In the genomic region with DNA sequence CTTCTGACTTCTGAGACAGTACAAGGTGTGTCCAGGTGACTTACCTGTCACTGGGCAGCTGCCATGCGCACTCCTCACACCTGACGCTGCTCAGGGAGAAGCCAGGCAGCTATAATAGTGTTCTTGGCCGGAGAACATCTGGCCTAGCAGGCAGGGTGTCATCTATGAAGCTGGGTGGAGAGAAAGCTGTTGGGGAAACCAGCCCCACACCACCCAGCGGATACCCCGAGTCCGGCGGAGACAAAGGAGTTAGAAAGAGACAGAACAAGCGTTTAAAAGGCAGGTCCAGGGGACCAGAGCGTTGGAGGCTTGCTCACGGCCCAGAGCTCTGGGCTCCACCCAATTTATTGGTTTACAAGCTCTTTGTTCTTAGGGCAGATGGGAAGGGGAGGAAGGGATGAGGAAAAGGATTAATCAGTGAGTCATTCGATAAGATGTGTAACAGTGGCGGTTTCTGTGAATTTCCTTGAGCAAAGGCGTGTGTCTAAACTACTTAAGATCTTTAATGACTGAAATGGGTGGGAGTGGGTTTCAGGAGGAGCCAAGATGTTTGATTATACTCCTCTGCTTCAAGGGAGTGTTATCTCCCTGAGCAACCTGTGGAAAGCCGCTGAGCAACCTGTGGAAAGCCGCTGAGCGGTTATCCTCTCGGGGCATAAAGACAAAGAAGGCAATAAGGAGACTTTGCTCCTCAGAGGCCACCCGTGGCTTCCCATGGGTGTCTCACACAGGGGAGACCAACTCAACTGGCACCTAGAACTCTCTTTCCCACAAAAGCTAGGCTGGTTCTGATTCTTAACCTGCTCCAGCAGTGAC, we compare ENCODE assay signal across 25 cellular contexts. TPM values are rescaled to one million over a fixed set of nuclear protein-coding genes. Genes with fewer than 3 reads are reported as not detected.
DNase-seq lines count a peak whose midpoint lies in the region; ATAC-seq and TF ChIP-seq lines count a peak whose summit lies in the region.
"Had no signal": no experiment of that assay in that cellular context is flagged by ENCODE, and none has a peak within 500 bp of the region (broad histone marks: within the 10 kb centered on the region; RNA-seq: fewer than 3 reads in every experiment).

Gene GALNT8 (plus strand): TSS at position 580 of the 816 bp plus-strand sequence. CDS start 278 bp downstream, outside the sequence.

- H4K20me1 ChIP-seq in neural progenitor cell (ENCODE audit: low read depth): no peaks in the 10 kb centered on the region
- H4K20me1 ChIP-seq: BLaER1 treated with 17β-estradiol and CSF1 and Interleukin-3, amounts not matched to agents 10 nM and 100 nM had no signal

- H3F3A ChIP-seq in neural progenitor cell (ENCODE audit: low read depth): peaks cover 6% of the 10 kb centered on the region

- H3K36me3 Mint-ChIP-seq in neural progenitor cell: peaks cover 7% of the 10 kb centered on the region
- H3K36me3 Mint-ChIP-seq: activated naive CD4-positive, alpha-beta T cell treated with anti-CD3 and anti-CD28 coated beads, Interleukin-2, amount 50 U/mL, for 72 hours; natural killer cell treated with Interleukin-12 subunit alpha and Interleukin-12 subunit beta and Interleukin-15 and Interleukin-18, amount 100 ng/mL, for 72 hours had no signal

- no peaks in the 10 kb centered on the region for H3K79me2 ChIP-seq in neural progenitor cell (ENCODE audit: low read depth)

- no peak within 1 kb of the TSS for H3K4me3 ChIP-seq in neural progenitor cell
- H3K4me3 ChIP-seq: A549; BLaER1 treated with 17β-estradiol and CSF1 and Interleukin-3, amounts not matched to agents 10 nM and 100 nM; coronary artery; prostate gland had no signal

- H3K27ac Mint-ChIP-seq in neural progenitor cell: no peak within 1 kb of the TSS
- H3K27ac Mint-ChIP-seq: activated CD4-positive, alpha-beta memory T cell treated with anti-CD3 and anti-CD28 coated beads, Interleukin-2, amount 10 ng/mL, durations not matched to agents 7 days and 5 days; activated naive CD4-positive, alpha-beta T cell treated with anti-CD3 and anti-CD28 coated beads, Interleukin-2, amount 50 U/mL, for 72 hours; activated T-cell treated with anti-CD3 and anti-CD28 coated beads, Interleukin-2, amount 50 U/mL, for 72 hours; natural killer cell treated with Interleukin-12 subunit alpha and Interleukin-12 subunit beta and Interleukin-15 and Interleukin-18, amount 100 ng/mL, for 72 hours had no signal

- no peaks in the 10 kb centered on the region for H3K36me3 ChIP-seq in neural progenitor cell
- H3K36me3 ChIP-seq: BLaER1 treated with 17β-estradiol and CSF1 and Interleukin-3, amounts not matched to agents 10 nM and 100 nM; prostate gland had no signal

- H3K9me3 Mint-ChIP-seq in neural progenitor cell: peaks cover 2% of the 10 kb centered on the region
- H3K9me3 Mint-ChIP-seq: activated CD4-positive, alpha-beta memory T cell treated with anti-CD3 and anti-CD28 coated beads, Interleukin-2, amount 10 ng/mL, durations not matched to agents 7 days and 5 days; activated naive CD4-positive, alpha-beta T cell treated with anti-CD3 and anti-CD28 coated beads, Interleukin-2, amount 50 U/mL, for 72 hours; activated T-cell treated with anti-CD3 and anti-CD28 coated beads, Interleukin-2, amount 50 U/mL, for 72 hours; IgD-negative memory B cell; natural killer cell treated with Interleukin-12 subunit alpha and Interleukin-12 subunit beta and Interleukin-15 and Interleukin-18, amount 100 ng/mL, for 72 hours had no signal

- no peak for TF ChIP-seq CTCF in neural progenitor cell (IDR thresholded peaks at IDR 0.05)

- H3K4me3 Mint-ChIP-seq in neural progenitor cell: no peak within 1 kb of the TSS
- H3K4me3 Mint-ChIP-seq: activated CD4-positive, alpha-beta memory T cell treated with anti-CD3 and anti-CD28 coated beads, Interleukin-2, amount 10 ng/mL, durations not matched to agents 7 days and 5 days; activated T-cell treated with anti-CD3 and anti-CD28 coated beads, Interleukin-2, amount 50 U/mL, for 72 hours; natural killer cell treated with Interleukin-12 subunit alpha and Interleukin-12 subunit beta and Interleukin-15 and Interleukin-18, amount 100 ng/mL, for 72 hours had no signal

- intact Hi-C loops in left cardiac atrium (cut with DNase I): no loop called here

- H3K4me1 ChIP-seq in neural progenitor cell: peaks cover 23% of the 10 kb centered on the region
- H3K4me1 ChIP-seq: A549; BLaER1 treated with 17β-estradiol and CSF1 and Interleukin-3, amounts not matched to agents 10 nM and 100 nM; prostate gland had no signal

- peaks cover 17% of the 10 kb centered on the region for H3K4me1 Mint-ChIP-seq in neural progenitor cell
- H3K4me1 Mint-ChIP-seq: activated CD4-positive, alpha-beta memory T cell treated with anti-CD3 and anti-CD28 coated beads, Interleukin-2, amount 10 ng/mL, durations not matched to agents 7 days and 5 days had no signal

- no peak within 1 kb of the TSS for H3K27ac ChIP-seq in neural progenitor cell
- H3K27ac ChIP-seq: A549; BLaER1 treated with 17β-estradiol and CSF1 and Interleukin-3, amounts not matched to agents 10 nM and 100 nM; coronary artery; prostate gland; VCaP had no signal

- DNase-seq in Daoy (ENCODE audit: low read depth) (peak; percentile 32), NCI-H82 (lab: John Stamatoyannopoulos, UW) (peak; percentile 93), neural progenitor cell (ENCODE audit: low spot score) (no peak), left cardiac atrium (no peak), NCI-H2171 treated with DMSO at 0.1 percent for 48 hours (lab: John Stamatoyannopoulos, UW) (no peak), SW 1271 (lab: John Stamatoyannopoulos, UW) (no peak)
- no peak for DNase-seq in activated CD4-positive, CD25-positive, alpha-beta regulatory T cell (lab: John Stamatoyannopoulos, UW)
- DNase-seq: activated CD4-positive, alpha-beta memory T cell treated with anti-CD3 and anti-CD28 coated beads, Interleukin-2, amount 10 ng/mL, durations not matched to agents 7 days and 5 days; activated T-cell treated with anti-CD3 and anti-CD28 coated beads, Interleukin-2, amount 50 U/mL, for 72 hours; DMS 273 treated with DMSO at 0.1 percent for 48 hours; mammary epithelial cell; MM.1S; NCI-H1930; NCI-H526; SHP77 treated with DMSO at 0.1 percent for 48 hours; stimulated activated CD4-positive, alpha-beta T cell treated with anti-CD3 and anti-CD28 coated beads, Interleukin-4, amount 100 ng/mL, for 4 hours had no signal

- peak within 1 kb of the TSS; percentile 31 for H3K4me2 ChIP-seq in neural progenitor cell
- H3K4me2 ChIP-seq: A549; BLaER1 treated with 17β-estradiol and CSF1 and Interleukin-3, amounts not matched to agents 10 nM and 100 nM had no signal

- ATAC-seq in esophagus mucosa: peak; percentile 83
- no peak for ATAC-seq in left cardiac atrium
- ATAC-seq: A549; activated naive CD4-positive, alpha-beta T cell treated with anti-CD3 and anti-CD28 coated beads, Interleukin-2, amount 50 U/mL, for 72 hours; activated T-cell treated with anti-CD3 and anti-CD28 coated beads, Interleukin-2, amount 50 U/mL, for 72 hours; natural killer cell treated with Interleukin-12 subunit alpha and Interleukin-12 subunit beta and Interleukin-15 and Interleukin-18, amount 100 ng/mL, for 72 hours had no signal

- no peaks in the 10 kb centered on the region for H3K27me3 ChIP-seq in neural progenitor cell
- H3K27me3 ChIP-seq: BLaER1 treated with 17β-estradiol and CSF1 and Interleukin-3, amounts not matched to agents 10 nM and 100 nM had no signal

- no peaks in the 10 kb centered on the region for H3K9me3 ChIP-seq in neural progenitor cell (ENCODE audit: low read depth)
- H3K9me3 ChIP-seq: A549; BLaER1 treated with 17β-estradiol and CSF1 and Interleukin-3, amounts not matched to agents 10 nM and 100 nM; prostate gland had no signal

- no peak within 1 kb of the TSS for H2AFZ ChIP-seq in neural progenitor cell (replicated peaks)

- H3K27me3 Mint-ChIP-seq in neural progenitor cell (ENCODE audit: insufficient read depth, low read depth): peaks cover 3% of the 10 kb centered on the region

- no peak within 1 kb of the TSS for H3K9ac ChIP-seq in neural progenitor cell
- H3K9ac ChIP-seq: BLaER1 treated with 17β-estradiol and CSF1 and Interleukin-3, amounts not matched to agents 10 nM and 100 nM had no signal

RNA-seq across cellular contexts. Expression of gene GALNT8, which starts in this region (rescaled TPM):
- 3.0 and 6.8 TPM in 2 replicates for total RNA-seq in Daoy (2014; rRNA removed; shearing (Covaris generic))
- total RNA-seq in esophagus mucosa (not detected), neural progenitor cell (ENCODE audit: low replicate concordance) (2.6 and 5.0 TPM in 2 replicates), left cardiac atrium (1 to 10 TPM; 3.5 to 4.3 TPM)

Comparison
In these comparisons a context has a peak if more than half of its experiments do, and no peak if none do; other contexts are left out.
1. Peak in ATAC-seq in esophagus mucosa; RNA of the gene not detected or under 1 TPM.
2. DNase-seq: peak in Daoy (single experiment) and NCI-H82 (single experiment); none in neural progenitor cell (single experiment), left cardiac atrium (single experiment), activated CD4-positive, CD25-positive, alpha-beta regulatory T cell (0 of 4), NCI-H2171 treated with DMSO at 0.1 percent for 48 hours (single experiment) and SW 1271 (0 of 2).